ENCODE assay signal across 8 cellular contexts in the genomic region with DNA sequence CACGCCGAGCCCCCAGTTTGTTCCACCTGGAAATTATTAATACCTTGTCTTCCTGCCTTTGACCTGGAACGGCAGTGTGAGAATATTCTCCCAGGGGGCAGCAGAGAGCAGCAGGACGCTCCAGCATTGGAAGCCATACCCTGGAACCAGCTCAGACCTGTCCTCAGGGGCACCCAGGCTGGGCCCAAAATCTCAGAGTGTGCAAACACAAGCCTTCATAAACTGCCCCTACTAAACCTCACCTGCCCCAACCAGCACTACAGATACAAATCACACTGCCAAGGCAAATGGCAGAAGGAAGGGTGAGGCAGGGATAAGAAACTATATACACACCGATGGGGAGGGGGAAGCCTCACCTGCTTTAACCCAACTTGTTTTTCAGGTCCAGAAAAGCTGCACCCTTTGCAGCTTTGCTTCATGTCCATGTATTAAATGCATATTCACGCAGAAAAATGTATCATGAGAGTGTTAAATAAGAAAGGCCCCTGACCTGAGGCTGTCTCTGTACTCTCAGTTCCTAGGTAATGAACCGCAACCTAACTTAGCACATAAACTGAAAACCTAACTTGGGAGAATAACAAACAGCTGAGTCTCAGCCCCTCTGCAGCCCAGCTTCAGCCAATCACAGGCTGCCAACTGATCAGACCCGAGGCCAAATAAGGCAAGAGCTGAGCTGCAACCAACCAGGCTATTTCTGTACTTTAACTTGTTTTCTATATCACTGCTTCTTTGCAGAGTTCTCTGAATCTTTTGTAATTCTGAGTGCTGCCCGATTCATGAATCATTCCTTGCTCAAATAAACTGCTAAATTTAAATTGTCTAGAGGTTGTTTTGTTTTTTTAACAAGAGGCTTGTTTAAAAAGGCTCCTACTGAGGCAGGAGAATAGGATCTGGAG.
DNase-seq lines count a peak whose midpoint lies in the region; ATAC-seq and TF ChIP-seq lines count a peak whose summit lies in the region.

No MANE protein-coding gene starts in this region.

- H3K36me3 Mint-ChIP-seq in glutamatergic neuron (ENCODE audit: unreplicated experiment) = no peaks in the 10 kb centered on the region

- H3K9ac ChIP-seq in HUES64 (ENCODE audit: low read depth, low read length) = peak overlapping the region; percentile 27; the same call in 1 of the 2 replicates

- peaks cover 9% of the 10 kb centered on the region; the same call in 1 of the 2 replicates for H3K4me1 ChIP-seq in HUES64 (ENCODE audit: insufficient read depth, low read length)
- H3K4me1 ChIP-seq in Panc1 (ENCODE audit: control insufficient read depth, insufficient read depth, low read length) = no peaks in the 10 kb centered on the region; the same call in 1 of the 2 replicates

- CTCF ChIA-PET in Panc1 (lab: Charles Lee) = interaction anchor here (0.6 to 1.9 kb wide), 8 partner anchors 31 to 210 kb away, joined by 3 to 15 read pairs (median 4); no protein-coding TSS in a partner anchor

- ATAC-seq in GM21576 (IDR thresholded peaks at IDR 0.05; ENCODE audit: unreplicated experiment) (peak; percentile 96), Panc1 (peak; percentile 93)

- intact Hi-C loops in Panc1 (cut with micrococcal nuclease; ENCODE audit: unreplicated experiment) = loop anchor here (1.0 kb wide), 1 partner anchor 165 kb away; no protein-coding TSS in a partner anchor

- TF ChIP-seq CTCF in Panc1 (IDR thresholded peaks at IDR 0.05) (peak; percentile 88), glutamatergic neuron (IDR thresholded peaks at IDR 0.05; ENCODE audit: partially characterized antibody, unreplicated experiment) (peak; percentile 85)

- H3K27me3 Mint-ChIP-seq in glutamatergic neuron (ENCODE audit: unreplicated experiment) = no peaks in the 10 kb centered on the region

- H3K9me3 Mint-ChIP-seq in glutamatergic neuron (ENCODE audit: unreplicated experiment) = no peaks in the 10 kb centered on the region

- H3K27me3 ChIP-seq in HUES64 (ENCODE audit: insufficient read depth, low read length) (no peaks in the 10 kb centered on the region), Panc1 (ENCODE audit: control insufficient read depth, insufficient read depth, low read length) (no peaks in the 10 kb centered on the region)

- in situ Hi-C loops in Panc1 (cut with HindIII; ENCODE audit: low pct_unique_long_range_greater_than_20kb, low sequenced_read_pairs) = no loop called here

- POLR2A ChIA-PET in Panc1 (lab: Charles Lee) = interaction anchor here (0.5 kb wide), 1 partner anchor 164 kb away, joined by 5 read pairs; no protein-coding TSS in a partner anchor

- no peaks in the 10 kb centered on the region for H3K36me3 ChIP-seq in HUES64 (ENCODE audit: insufficient read depth, low read length)
- no peaks in the 10 kb centered on the region for H3K36me3 ChIP-seq in Panc1 (ENCODE audit: control insufficient read depth, insufficient read depth, low read length)

- peaks cover 5% of the 10 kb centered on the region for H3K4me1 Mint-ChIP-seq in glutamatergic neuron (ENCODE audit: low read depth, unreplicated experiment)

- H3K4me3 ChIP-seq in HUES64 (ENCODE audit: low read length) (no peak overlapping the region), Panc1 (ENCODE audit: low read depth in 2 of 2, low read length in 2 of 2) (peak overlapping the region in 1 of 2 experiments; percentile 13; a peak in 2 of 4 replicates)

- H3K27ac ChIP-seq in HUES64 (ENCODE audit: low read depth, low read length) (peak overlapping the region; percentile 84), Panc1 (ENCODE audit: low read length) (0 out of 2 replicates have a peak overlapping the region, but pooled peaks have one; percentile 48)

- peak; percentile 55 for DNase-seq in EL
- peak; percentile 22 for DNase-seq in Panc1 (ENCODE audit: low read depth, low spot score)
- peak; percentile 24 to 40 for DNase-seq in activated T-helper 1 cell treated with anti-CD3 and anti-CD28 coated beads, Interleukin-2, amount 50 U/mL, for 16 hours (ENCODE audit: low read depth in 1 of 2, low spot score in 1 of 2)
- DNase-seq in glutamatergic neuron = peak; percentile 80
- DNase-seq in renal cortical epithelial cell (ENCODE audit: low read depth) = peak; percentile 86
- no peak for DNase-seq in hepatic stellate cell (ENCODE audit: low spot score)

- no peaks in the 10 kb centered on the region for H3K9me3 ChIP-seq in HUES64 (ENCODE audit: insufficient read depth, low read depth, low read length)
- H3K9me3 ChIP-seq in Panc1 (ENCODE audit: control insufficient read depth, insufficient read depth, low read depth, low read length) = no peaks in the 10 kb centered on the region

- no peak overlapping the region for H3K27ac Mint-ChIP-seq in glutamatergic neuron (ENCODE audit: unreplicated experiment)

- no TSS peak for BruUV-seq in Panc1 (replicated peaks; lab: Mats Ljungman, UMichigan)

- WGBS in HUES64 = 64% methylated on average over 9 of the region's 9 CpGs

- H3K4me3 Mint-ChIP-seq in glutamatergic neuron (ENCODE audit: unreplicated experiment) = no peak overlapping the region
